21 cellular contexts compared by ENCODE assay signal in genomic region chr11:36195496-36196346, GRCh38.
DNase-seq lines count a peak whose midpoint lies in the region; ATAC-seq and TF ChIP-seq lines count a peak whose summit lies in the region.
"Had no signal": no experiment of that assay in that cellular context is flagged by ENCODE, and none has a peak within 500 bp of the region (broad histone marks: within the 10 kb centered on the region; RNA-seq: fewer than 3 reads in every experiment).

No MANE protein-coding gene starts in this region.

- intact Hi-C loops in breast epithelium (cut with DNase I; ENCODE audit: low total_unique reads) (no loop called here), aorta (cut with DNase I) (no loop called here)

- H3K4me3 Mint-ChIP-seq in mesothelial cell of epicardium = peak overlapping the region; percentile 57
- H3K4me3 Mint-ChIP-seq: activated CD4-positive, alpha-beta T cell treated with anti-CD3 and anti-CD28 coated beads for 36 hours; dendritic cell treated with granulocyte-macrophage colony-stimulating factor and Interleukin-4, amounts not matched to agents 40 ng/mL and 50 ng/mL, for 4 days had no signal

- TF ChIP-seq POLR2A in breast epithelium (IDR thresholded peaks at IDR 0.05) = no peak

- H3K4me1 Mint-ChIP-seq in mesothelial cell of epicardium = peaks cover 58% of the 10 kb centered on the region
- H3K4me1 Mint-ChIP-seq: activated CD4-positive, alpha-beta T cell treated with anti-CD3 and anti-CD28 coated beads for 36 hours had no signal

- CTCF ChIA-PET in BJ (lab: Yijun Ruan, JAX) = interaction anchor here (0.8 to 1.2 kb wide), 3 partner anchors 10 to 220 kb away, joined by 3 read pairs; no protein-coding TSS in a partner anchor

- TF ChIP-seq CTCF in BJ (IDR thresholded peaks at IDR 0.05; ENCODE audit: insufficient read depth, low read depth, low read length) (no peak), fibroblast of mammary gland (conservative IDR thresholded peaks at IDR 0.05; ENCODE audit: control insufficient read depth, insufficient read depth, low read depth, low read length) (no peak), mesothelial cell of epicardium (IDR thresholded peaks at IDR 0.05; ENCODE audit: unreplicated experiment) (no peak), foreskin keratinocyte (conservative IDR thresholded peaks at IDR 0.05) (no peak), breast epithelium (IDR thresholded peaks at IDR 0.05) (no peak)

- peak overlapping the region; percentile 86 for H3K27ac Mint-ChIP-seq in mesothelial cell of epicardium
- H3K27ac Mint-ChIP-seq: activated CD4-positive, alpha-beta T cell treated with anti-CD3 and anti-CD28 coated beads for 36 hours; dendritic cell treated with granulocyte-macrophage colony-stimulating factor and Interleukin-4, amounts not matched to agents 40 ng/mL and 50 ng/mL, for 4 days had no signal

- 67% methylated on average over 5 of the region's 5 CpGs for WGBS in aorta, 2 donors

- H3K27me3 Mint-ChIP-seq in mesothelial cell of epicardium (ENCODE audit: low read depth) = no peaks in the 10 kb centered on the region
- H3K27me3 Mint-ChIP-seq: dendritic cell treated with granulocyte-macrophage colony-stimulating factor and Interleukin-4, amounts not matched to agents 40 ng/mL and 50 ng/mL, for 4 days had no signal

- no peaks in the 10 kb centered on the region for H3K9me3 ChIP-seq in breast epithelium
- no peaks in the 10 kb centered on the region for H3K9me3 ChIP-seq in aorta (ENCODE audit: control insufficient read depth, low read length)
- H3K9me3 ChIP-seq: esophagus squamous epithelium, mucosa of descending colon had no signal

- DNase-seq in BJ (ENCODE audit: low read depth) (peak; percentile 7), NCI-H446 (lab: John Stamatoyannopoulos, UW) (peak; percentile 40 to 80), fibroblast of mammary gland (ENCODE audit: low read depth) (peak; percentile 47), mesothelial cell of epicardium (ENCODE audit: low spot score in 2 of 2, unreplicated experiment in 2 of 2) (no peak), foreskin keratinocyte (no peak), breast epithelium (ENCODE audit: low spot score in 2 of 2) (no peak), aorta (no peak)
- DNase-seq: activated CD4-positive, alpha-beta T cell treated with anti-CD3 and anti-CD28 coated beads for 36 hours; activated T-cell treated with anti-CD3 and anti-CD28 coated beads, Interleukin-2, amount 50 U/mL, for 1 hour; DMS53; esophagus squamous epithelium; HCEC 1CT; mucosa of descending colon; NCI-H1417; NCI-H748 treated with DMSO at 0.1 percent for 48 hours; T-helper 2 cell had no signal

- no peak overlapping the region for H3K27ac ChIP-seq in foreskin keratinocyte
- no peak overlapping the region for H3K27ac ChIP-seq in breast epithelium
- no peak overlapping the region for H3K27ac ChIP-seq in aorta (ENCODE audit: low read depth in 1 of 2, low read length in 2 of 2)
- H3K27ac ChIP-seq: esophagus squamous epithelium, parathyroid adenoma, RWPE1 had no signal

- H3K9me3 Mint-ChIP-seq in mesothelial cell of epicardium = no peaks in the 10 kb centered on the region
- H3K9me3 Mint-ChIP-seq: dendritic cell treated with granulocyte-macrophage colony-stimulating factor and Interleukin-4, amounts not matched to agents 40 ng/mL and 50 ng/mL, for 4 days had no signal

- no peak overlapping the region for H3K4me3 ChIP-seq in BJ (ENCODE audit: low read depth, low read length)
- H3K4me3 ChIP-seq in fibroblast of mammary gland (ENCODE audit: control insufficient read depth, low read depth, low read length) = no peak overlapping the region
- H3K4me3 ChIP-seq in breast epithelium = no peak overlapping the region
- no peak overlapping the region for H3K4me3 ChIP-seq in aorta (ENCODE audit: low read length in 2 of 2)
- H3K4me3 ChIP-seq: esophagus squamous epithelium, K562, mucosa of descending colon had no signal

- H3K4me1 ChIP-seq in foreskin keratinocyte (no peaks in the 10 kb centered on the region), breast epithelium (no peaks in the 10 kb centered on the region), aorta (ENCODE audit: control insufficient read depth in 1 of 2, insufficient read depth in 2 of 2, low read length in 2 of 2) (no peaks in the 10 kb centered on the region)
- H3K4me1 ChIP-seq: esophagus squamous epithelium, parathyroid adenoma had no signal

- H3K27me3 ChIP-seq in BJ (ENCODE audit: control insufficient read depth, insufficient read depth, low read length) (no peaks in the 10 kb centered on the region), foreskin keratinocyte (no peaks in the 10 kb centered on the region), breast epithelium (no peaks in the 10 kb centered on the region), aorta (ENCODE audit: control insufficient read depth in 1 of 2, insufficient read depth in 2 of 2, low read length in 1 of 2) (no peaks in the 10 kb centered on the region)
- H3K27me3 ChIP-seq: esophagus squamous epithelium had no signal

- POLR2A ChIA-PET in BJ (lab: Charles Lee) = interaction anchor here (0.6 kb wide), 1 partner anchor 590 kb away, joined by 9 read pairs; no protein-coding TSS in a partner anchor

- peaks cover 22% of the 10 kb centered on the region for H3K36me3 Mint-ChIP-seq in mesothelial cell of epicardium

- H3K36me3 ChIP-seq in BJ (ENCODE audit: control insufficient read depth, insufficient read depth, low read length) (no peaks in the 10 kb centered on the region), breast epithelium (no peaks in the 10 kb centered on the region), aorta (ENCODE audit: control insufficient read depth in 1 of 2, insufficient read depth in 2 of 2, low read length in 1 of 2) (no peaks in the 10 kb centered on the region)

- ATAC-seq in foreskin keratinocyte (no peak), GM18867 (IDR thresholded peaks at IDR 0.05; ENCODE audit: unreplicated experiment) (no peak), aorta (ENCODE audit: low FRiP score) (no peak)
- ATAC-seq: activated CD4-positive, alpha-beta T cell treated with anti-CD3 and anti-CD28 coated beads for 36 hours; K562; mucosa of descending colon had no signal

Comparison
In these comparisons a context has a peak if more than half of its experiments do, and no peak if none do; other contexts are left out.
1. DNase-seq: peak in BJ (single experiment), NCI-H446 (2 of 2) and fibroblast of mammary gland (single experiment); none in mesothelial cell of epicardium (0 of 2), foreskin keratinocyte (0 of 2), breast epithelium (0 of 2) and aorta (0 of 2).